In the genomic region with DNA sequence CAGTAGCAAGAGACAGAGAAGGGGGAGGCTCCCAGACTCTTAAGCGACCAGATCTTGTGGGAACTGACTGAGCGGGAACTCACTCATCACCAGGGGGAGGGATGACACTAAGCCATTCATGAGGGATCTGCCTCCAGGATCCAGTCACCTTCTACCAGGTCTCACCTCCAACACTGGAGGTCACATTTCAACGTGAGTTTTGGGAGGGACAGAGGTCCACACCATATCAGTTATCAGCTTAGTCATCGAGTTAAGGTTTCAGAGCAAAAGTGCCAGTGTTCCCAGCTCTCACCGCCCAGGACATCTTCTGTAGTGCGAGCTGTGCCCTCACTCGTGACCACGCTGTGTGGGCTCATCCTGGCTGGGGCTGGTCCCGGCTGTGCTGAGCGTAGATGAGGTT, we compare ENCODE assay signal across 19 cellular contexts.
DNase-seq lines count a peak whose midpoint lies in the region; ATAC-seq and TF ChIP-seq lines count a peak whose summit lies in the region.
"Had no signal": no experiment of that assay in that cellular context is flagged by ENCODE, and none has a peak within 500 bp of the region (broad histone marks: within the 10 kb centered on the region; RNA-seq: fewer than 3 reads in every experiment).

No MANE protein-coding gene starts in this region.

- peak overlapping the region; percentile 16 for H3K27ac Mint-ChIP-seq in activated CD4-positive, alpha-beta memory T cell treated with anti-CD3 and anti-CD28 coated beads, Interleukin-2, amount 10 ng/mL, durations not matched to agents 7 days and 5 days
- H3K27ac Mint-ChIP-seq in activated CD4-positive, alpha-beta memory T cell treated with anti-CD3 and anti-CD28 coated beads for 36 hours: no peak overlapping the region
- H3K27ac Mint-ChIP-seq in activated B cell treated with CpG ODN at 0.5 μM for 24 hours: peak overlapping the region; percentile 56
- peak overlapping the region; percentile 41 for H3K27ac Mint-ChIP-seq in memory B cell
- peak overlapping the region; percentile 51 for H3K27ac Mint-ChIP-seq in stimulated activated memory B cell treated with anti-CD40 and anti-IgM and Interleukin-4, amounts not matched to agents 10 μg/mL and 1 μg/mL and 100 μg/mL, for 72 hours
- no peak overlapping the region for H3K27ac Mint-ChIP-seq in activated T-helper 2 cell treated with anti-CD3 and anti-CD28 coated beads, Interferon-gamma antibody, Interleukin-2, Interleukin-4, amounts not matched to agents 10 μg/mL and 5 μg/mL and 100 μg/mL, durations not matched to agents 14 hours and 24 hours and 36 hours
- H3K27ac Mint-ChIP-seq: CD4-positive, alpha-beta T cell had no signal

- no peaks in the 10 kb centered on the region for H3K27me3 Mint-ChIP-seq in activated CD4-positive, alpha-beta memory T cell treated with anti-CD3 and anti-CD28 coated beads, Interleukin-2, amount 10 ng/mL, durations not matched to agents 7 days and 5 days
- no peaks in the 10 kb centered on the region for H3K27me3 Mint-ChIP-seq in activated CD4-positive, alpha-beta memory T cell treated with anti-CD3 and anti-CD28 coated beads for 36 hours
- H3K27me3 Mint-ChIP-seq in activated B cell treated with CpG ODN at 0.5 μM for 24 hours (no peaks in the 10 kb centered on the region), memory B cell (no peaks in the 10 kb centered on the region)
- H3K27me3 Mint-ChIP-seq in stimulated activated memory B cell treated with anti-CD40 and anti-IgM and Interleukin-4, amounts not matched to agents 10 μg/mL and 1 μg/mL and 100 μg/mL, for 72 hours: no peaks in the 10 kb centered on the region
- no peaks in the 10 kb centered on the region for H3K27me3 Mint-ChIP-seq in activated T-helper 2 cell treated with anti-CD3 and anti-CD28 coated beads, Interferon-gamma antibody, Interleukin-2, Interleukin-4, amounts not matched to agents 10 μg/mL and 5 μg/mL and 100 μg/mL, durations not matched to agents 14 hours and 24 hours and 36 hours (ENCODE audit: low read depth)
- H3K27me3 Mint-ChIP-seq: CD4-positive, alpha-beta T cell had no signal

- intact Hi-C loops in activated CD4-positive, alpha-beta memory T cell treated with anti-CD3 and anti-CD28 coated beads for 36 hours (cut with micrococcal nuclease): no loop called here
- intact Hi-C loops in activated B cell treated with CpG ODN at 0.5 μM for 24 hours (cut with micrococcal nuclease): no loop called here
- intact Hi-C loops in activated T-helper 2 cell treated with anti-CD3 and anti-CD28 coated beads, Interferon-gamma antibody, Interleukin-2, Interleukin-4, amounts not matched to agents 10 μg/mL and 5 μg/mL and 100 μg/mL, durations not matched to agents 14 hours and 24 hours and 36 hours (cut with micrococcal nuclease): no loop called here

- no peaks in the 10 kb centered on the region for H3K4me1 Mint-ChIP-seq in activated CD4-positive, alpha-beta memory T cell treated with anti-CD3 and anti-CD28 coated beads, Interleukin-2, amount 10 ng/mL, durations not matched to agents 7 days and 5 days
- H3K4me1 Mint-ChIP-seq in activated CD4-positive, alpha-beta memory T cell treated with anti-CD3 and anti-CD28 coated beads for 36 hours (ENCODE audit: low read depth): no peaks in the 10 kb centered on the region
- H3K4me1 Mint-ChIP-seq in activated B cell treated with CpG ODN at 0.5 μM for 24 hours (no peaks in the 10 kb centered on the region), memory B cell (no peaks in the 10 kb centered on the region)
- peaks cover 11% of the 10 kb centered on the region for H3K4me1 Mint-ChIP-seq in stimulated activated memory B cell treated with anti-CD40 and anti-IgM and Interleukin-4, amounts not matched to agents 10 μg/mL and 1 μg/mL and 100 μg/mL, for 72 hours
- no peaks in the 10 kb centered on the region for H3K4me1 Mint-ChIP-seq in activated T-helper 2 cell treated with anti-CD3 and anti-CD28 coated beads, Interferon-gamma antibody, Interleukin-2, Interleukin-4, amounts not matched to agents 10 μg/mL and 5 μg/mL and 100 μg/mL, durations not matched to agents 14 hours and 24 hours and 36 hours (ENCODE audit: low read depth)

- DNase-seq in activated CD4-positive, alpha-beta memory T cell treated with anti-CD3 and anti-CD28 coated beads, Interleukin-2, amount 10 ng/mL, durations not matched to agents 7 days and 5 days: no peak
- DNase-seq in activated CD4-positive, alpha-beta memory T cell treated with anti-CD3 and anti-CD28 coated beads for 36 hours: no peak
- DNase-seq in activated B cell treated with CpG ODN at 0.5 μM for 24 hours: no peak
- no peak for DNase-seq in memory B cell (ENCODE audit: low spot score in 2 of 2)
- no peak for DNase-seq in activated T-helper 2 cell treated with anti-CD3 and anti-CD28 coated beads, Interferon-gamma antibody, Interleukin-2, Interleukin-4, amounts not matched to agents 10 μg/mL and 5 μg/mL and 100 μg/mL, durations not matched to agents 14 hours and 24 hours and 36 hours (ENCODE audit: low spot score)
- no peak for DNase-seq in NCI-H2171 (lab: John Stamatoyannopoulos, UW)
- DNase-seq: BE2C; Caco-2; CD4-positive, alpha-beta T cell; DMS153; GDM1; GM23248; MV-4-11; NCI-H1694 treated with DMSO at 0.1 percent for 48 hours; NCI-H2227 treated with DMSO at 0.1 percent for 48 hours; NCI-H510A treated with DMSO at 0.1 percent for 48 hours; NCI-H774 had no signal

- no peak for ATAC-seq in activated B cell treated with CpG ODN at 0.5 μM for 24 hours (ENCODE audit: low read depth)
- no peak for ATAC-seq in memory B cell (ENCODE audit: low read depth)
- no peak for ATAC-seq in stimulated activated memory B cell treated with anti-CD40 and anti-IgM and Interleukin-4, amounts not matched to agents 10 μg/mL and 1 μg/mL and 100 μg/mL, for 72 hours
- ATAC-seq in GM21576 (IDR thresholded peaks at IDR 0.05; ENCODE audit: unreplicated experiment): no peak

- H3K9me3 Mint-ChIP-seq in activated CD4-positive, alpha-beta memory T cell treated with anti-CD3 and anti-CD28 coated beads, Interleukin-2, amount 10 ng/mL, durations not matched to agents 7 days and 5 days: no peaks in the 10 kb centered on the region
- H3K9me3 Mint-ChIP-seq in activated CD4-positive, alpha-beta memory T cell treated with anti-CD3 and anti-CD28 coated beads for 36 hours: no peaks in the 10 kb centered on the region
- H3K9me3 Mint-ChIP-seq in activated B cell treated with CpG ODN at 0.5 μM for 24 hours (no peaks in the 10 kb centered on the region), memory B cell (no peaks in the 10 kb centered on the region)
- H3K9me3 Mint-ChIP-seq in stimulated activated memory B cell treated with anti-CD40 and anti-IgM and Interleukin-4, amounts not matched to agents 10 μg/mL and 1 μg/mL and 100 μg/mL, for 72 hours: no peaks in the 10 kb centered on the region
- H3K9me3 Mint-ChIP-seq in activated T-helper 2 cell treated with anti-CD3 and anti-CD28 coated beads, Interferon-gamma antibody, Interleukin-2, Interleukin-4, amounts not matched to agents 10 μg/mL and 5 μg/mL and 100 μg/mL, durations not matched to agents 14 hours and 24 hours and 36 hours: no peaks in the 10 kb centered on the region
- H3K9me3 Mint-ChIP-seq: CD4-positive, alpha-beta T cell had no signal

- CTCF ChIA-PET in activated CD4-positive, alpha-beta memory T cell treated with anti-CD3 and anti-CD28 coated beads, Interleukin-2, amount 10 ng/mL, durations not matched to agents 7 days and 5 days (lab: Charles Lee): no interaction called here
- CTCF ChIA-PET in activated CD4-positive, alpha-beta memory T cell treated with anti-CD3 and anti-CD28 coated beads for 36 hours (lab: Charles Lee): no interaction called here
- CTCF ChIA-PET in activated B cell treated with CpG ODN at 0.5 μM for 24 hours (lab: Charles Lee): no interaction called here

- POLR2A ChIA-PET in activated CD4-positive, alpha-beta memory T cell treated with anti-CD3 and anti-CD28 coated beads, Interleukin-2, amount 10 ng/mL, durations not matched to agents 7 days and 5 days (lab: Charles Lee): no interaction called here
- POLR2A ChIA-PET in activated CD4-positive, alpha-beta memory T cell treated with anti-CD3 and anti-CD28 coated beads for 36 hours (lab: Charles Lee): no interaction called here
- POLR2A ChIA-PET in activated B cell treated with CpG ODN at 0.5 μM for 24 hours (lab: Charles Lee): no interaction called here

- TF ChIP-seq CTCF in activated B cell treated with CpG ODN at 0.5 μM for 24 hours (IDR thresholded peaks at IDR 0.05): no peak

- H3K36me3 Mint-ChIP-seq in activated CD4-positive, alpha-beta memory T cell treated with anti-CD3 and anti-CD28 coated beads, Interleukin-2, amount 10 ng/mL, durations not matched to agents 7 days and 5 days (ENCODE audit: low read depth): peaks cover 48% of the 10 kb centered on the region
- H3K36me3 Mint-ChIP-seq in activated CD4-positive, alpha-beta memory T cell treated with anti-CD3 and anti-CD28 coated beads for 36 hours: peaks cover 32% of the 10 kb centered on the region
- peaks cover 48% of the 10 kb centered on the region for H3K36me3 Mint-ChIP-seq in activated B cell treated with CpG ODN at 0.5 μM for 24 hours (ENCODE audit: low read depth)
- peaks cover 22% of the 10 kb centered on the region for H3K36me3 Mint-ChIP-seq in memory B cell
- H3K36me3 Mint-ChIP-seq in stimulated activated memory B cell treated with anti-CD40 and anti-IgM and Interleukin-4, amounts not matched to agents 10 μg/mL and 1 μg/mL and 100 μg/mL, for 72 hours: peaks cover 17% of the 10 kb centered on the region
- peaks cover 54% of the 10 kb centered on the region for H3K36me3 Mint-ChIP-seq in activated T-helper 2 cell treated with anti-CD3 and anti-CD28 coated beads, Interferon-gamma antibody, Interleukin-2, Interleukin-4, amounts not matched to agents 10 μg/mL and 5 μg/mL and 100 μg/mL, durations not matched to agents 14 hours and 24 hours and 36 hours (ENCODE audit: low read depth)

- H3K4me3 Mint-ChIP-seq in activated CD4-positive, alpha-beta memory T cell treated with anti-CD3 and anti-CD28 coated beads, Interleukin-2, amount 10 ng/mL, durations not matched to agents 7 days and 5 days: no peak overlapping the region
- H3K4me3 Mint-ChIP-seq in activated CD4-positive, alpha-beta memory T cell treated with anti-CD3 and anti-CD28 coated beads for 36 hours: no peak overlapping the region
- H3K4me3 Mint-ChIP-seq in activated B cell treated with CpG ODN at 0.5 μM for 24 hours (no peak overlapping the region), memory B cell (no peak overlapping the region)
- H3K4me3 Mint-ChIP-seq in stimulated activated memory B cell treated with anti-CD40 and anti-IgM and Interleukin-4, amounts not matched to agents 10 μg/mL and 1 μg/mL and 100 μg/mL, for 72 hours: no peak overlapping the region
- H3K4me3 Mint-ChIP-seq in activated T-helper 2 cell treated with anti-CD3 and anti-CD28 coated beads, Interferon-gamma antibody, Interleukin-2, Interleukin-4, amounts not matched to agents 10 μg/mL and 5 μg/mL and 100 μg/mL, durations not matched to agents 14 hours and 24 hours and 36 hours (ENCODE audit: low read depth): no peak overlapping the region
- H3K4me3 Mint-ChIP-seq: CD4-positive, alpha-beta T cell had no signal

Comparison
In these comparisons a context has a peak if more than half of its experiments do, and no peak if none do; other contexts are left out.
1. H3K27ac Mint-ChIP-seq: peak in activated CD4-positive, alpha-beta memory T cell treated with anti-CD3 and anti-CD28 coated beads, Interleukin-2, amount 10 ng/mL, durations not matched to agents 7 days and 5 days (single experiment), activated B cell treated with CpG ODN at 0.5 μM for 24 hours (single experiment), memory B cell (single experiment) and stimulated activated memory B cell treated with anti-CD40 and anti-IgM and Interleukin-4, amounts not matched to agents 10 μg/mL and 1 μg/mL and 100 μg/mL, for 72 hours (single experiment); none in activated CD4-positive, alpha-beta memory T cell treated with anti-CD3 and anti-CD28 coated beads for 36 hours (single experiment) and activated T-helper 2 cell treated with anti-CD3 and anti-CD28 coated beads, Interferon-gamma antibody, Interleukin-2, Interleukin-4, amounts not matched to agents 10 μg/mL and 5 μg/mL and 100 μg/mL, durations not matched to agents 14 hours and 24 hours and 36 hours (single experiment).